In the genomic region with DNA sequence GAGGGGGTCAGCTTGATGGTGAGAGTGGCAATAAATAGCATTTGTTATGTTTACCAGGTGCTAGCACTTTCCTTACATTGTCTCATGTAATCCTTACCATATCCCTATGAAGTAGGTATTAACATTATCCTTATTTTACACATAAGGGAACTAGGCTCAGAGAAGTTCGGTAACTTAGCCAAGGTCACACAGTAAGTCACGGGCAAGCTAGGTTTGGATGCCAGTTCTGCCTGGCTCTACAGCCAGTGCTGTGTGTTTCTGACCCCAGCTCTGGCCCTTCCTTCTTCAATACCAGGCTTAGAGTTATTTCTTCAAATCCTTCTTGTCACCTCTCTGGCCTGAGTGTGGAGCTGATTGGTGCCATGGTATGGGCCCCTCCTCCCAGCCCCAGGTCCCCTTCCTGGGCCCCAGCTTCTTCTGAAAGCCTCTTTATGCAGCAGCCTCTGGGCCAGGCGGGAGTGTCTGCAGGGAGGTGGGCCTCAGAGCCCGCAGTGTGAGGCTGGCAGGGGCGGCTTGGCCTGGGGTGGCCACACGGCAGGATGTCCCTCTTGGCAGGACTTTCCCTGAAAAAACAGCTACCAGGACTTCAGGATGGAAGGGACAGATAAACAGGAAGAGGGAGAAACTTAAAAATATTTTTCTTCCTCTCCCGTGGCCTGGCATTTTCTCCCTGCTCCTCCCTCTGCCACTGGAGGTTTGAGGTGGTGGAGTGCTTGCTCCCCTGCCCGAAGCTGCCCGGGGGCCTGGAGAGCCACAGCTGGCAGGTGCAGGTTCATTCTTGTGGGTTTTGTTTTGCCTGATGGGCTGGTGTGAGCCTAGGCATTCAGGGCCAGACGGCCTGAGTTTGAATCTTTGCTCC, we compare ENCODE assay signal across 19 cellular contexts. TPM values are rescaled to one million over a fixed set of nuclear protein-coding genes. Genes with fewer than 3 reads are reported as not detected.
DNase-seq lines count a peak whose midpoint lies in the region; TF ChIP-seq lines count a peak whose summit lies in the region.
"Had no signal": no experiment of that assay in that cellular context is flagged by ENCODE, and none has a peak within 500 bp of the region (broad histone marks: within the 10 kb centered on the region; RNA-seq: fewer than 3 reads in every experiment).

No MANE protein-coding gene starts in this region.

- no peaks in the 10 kb centered on the region for H3K27me3 Mint-ChIP-seq in brain
- peaks cover 10% of the 10 kb centered on the region for H3K27me3 Mint-ChIP-seq in activated CD4-positive, alpha-beta memory T cell treated with anti-CD3 and anti-CD28 coated beads, Interleukin-2, amount 10 ng/mL, durations not matched to agents 7 days and 5 days

- WGBS in HUES64, result 75% methylated on average over 9 of the region's 10 CpGs
- 36 to 52% (median 46%) methylated on average over 10 of the region's 10 CpGs for WGBS in spleen, 5 donors

- H3K4me3 ChIP-seq in HUES64 (ENCODE audit: low read length) (no peak overlapping the region), spleen (no peak overlapping the region)
- H3K4me3 ChIP-seq: ovary had no signal

- H3K27ac ChIP-seq in HUES64 (ENCODE audit: low read depth, low read length) (0 out of 2 replicates have a peak overlapping the region, but pooled peaks have one; percentile 27), spleen (peak overlapping the region; percentile 45 to 80 (median 71))
- H3K27ac ChIP-seq: ovary had no signal

- peak overlapping the region in 4 of 5 experiments; percentile 62 to 97 (median 78) for H3K27ac Mint-ChIP-seq in brain
- no peak overlapping the region for H3K27ac Mint-ChIP-seq in activated CD4-positive, alpha-beta memory T cell treated with anti-CD3 and anti-CD28 coated beads, Interleukin-2, amount 10 ng/mL, durations not matched to agents 7 days and 5 days
- H3K27ac Mint-ChIP-seq: stimulated activated naive CD8-positive, alpha-beta T cell treated with anti-CD3 and anti-CD28 coated beads, Interleukin-15, Interleukin-2, amounts not matched to agents 100 ng/mL and 50 ng/mL, for 24 hours had no signal

- no peaks in the 10 kb centered on the region for H3K36me3 Mint-ChIP-seq in brain
- H3K36me3 Mint-ChIP-seq in activated CD4-positive, alpha-beta memory T cell treated with anti-CD3 and anti-CD28 coated beads, Interleukin-2, amount 10 ng/mL, durations not matched to agents 7 days and 5 days (ENCODE audit: low read depth), result no peaks in the 10 kb centered on the region

- no peaks in the 10 kb centered on the region for H3K36me3 ChIP-seq in HUES64 (ENCODE audit: insufficient read depth, low read length)
- no peaks in the 10 kb centered on the region for H3K36me3 ChIP-seq in spleen
- H3K36me3 ChIP-seq: ovary had no signal

- H3K9me3 ChIP-seq in HUES64 (ENCODE audit: insufficient read depth, low read depth, low read length) (no peaks in the 10 kb centered on the region), spleen (no peaks in the 10 kb centered on the region)
- H3K9me3 ChIP-seq: ovary had no signal

- CTCF ChIA-PET in activated CD4-positive, alpha-beta memory T cell treated with anti-CD3 and anti-CD28 coated beads, Interleukin-2, amount 10 ng/mL, durations not matched to agents 7 days and 5 days (lab: Charles Lee), result interaction anchor here (0.9 to 2.5 kb wide), 2 partner anchors 38 kb away, joined by 3 to 7 read pairs; no protein-coding TSS in a partner anchor

- no peak for TF ChIP-seq POLR2A in spleen (IDR thresholded peaks at IDR 0.05)

- H3K9me3 Mint-ChIP-seq in brain, result peaks cover 0 to 2% (median 0%) of the 10 kb centered on the region in 5 experiments
- no peaks in the 10 kb centered on the region for H3K9me3 Mint-ChIP-seq in activated CD4-positive, alpha-beta memory T cell treated with anti-CD3 and anti-CD28 coated beads, Interleukin-2, amount 10 ng/mL, durations not matched to agents 7 days and 5 days
- H3K9me3 Mint-ChIP-seq: stimulated activated naive CD8-positive, alpha-beta T cell treated with anti-CD3 and anti-CD28 coated beads, Interleukin-15, Interleukin-2, amounts not matched to agents 100 ng/mL and 50 ng/mL, for 24 hours had no signal

- intact Hi-C loops in spleen (cut with DNase I; ENCODE audit: low total_unique reads), result no loop called here

- in situ Hi-C loops in ACHN (cut with HindIII; ENCODE audit: low pct_ligation_motif_present, low pct_unique_long_range_greater_than_20kb, low sequenced_read_pairs), result no loop called here

- POLR2A ChIA-PET in activated CD4-positive, alpha-beta memory T cell treated with anti-CD3 and anti-CD28 coated beads, Interleukin-2, amount 10 ng/mL, durations not matched to agents 7 days and 5 days (lab: Charles Lee), result no interaction called here

- no peak overlapping the region for H3K4me3 Mint-ChIP-seq in brain
- no peak overlapping the region for H3K4me3 Mint-ChIP-seq in activated CD4-positive, alpha-beta memory T cell treated with anti-CD3 and anti-CD28 coated beads, Interleukin-2, amount 10 ng/mL, durations not matched to agents 7 days and 5 days
- H3K4me3 Mint-ChIP-seq: stimulated activated naive CD8-positive, alpha-beta T cell treated with anti-CD3 and anti-CD28 coated beads, Interleukin-15, Interleukin-2, amounts not matched to agents 100 ng/mL and 50 ng/mL, for 24 hours; T-helper 17 cell had no signal

- no peaks in the 10 kb centered on the region for H3K27me3 ChIP-seq in HUES64 (ENCODE audit: insufficient read depth, low read length)
- no peaks in the 10 kb centered on the region for H3K27me3 ChIP-seq in spleen (replicated peaks in 1 of 7)
- H3K27me3 ChIP-seq: ovary had no signal

- TF ChIP-seq CTCF in brain (conservative IDR thresholded peaks at IDR 0.05) (no peak), spleen (IDR thresholded peaks at IDR 0.05 in 8 of 11, conservative IDR thresholded peaks at IDR 0.05 in 3 of 11) (no peak)

- H3K4me1 Mint-ChIP-seq in brain, result peaks cover 42% of the 10 kb centered on the region
- peaks cover 15% of the 10 kb centered on the region for H3K4me1 Mint-ChIP-seq in activated CD4-positive, alpha-beta memory T cell treated with anti-CD3 and anti-CD28 coated beads, Interleukin-2, amount 10 ng/mL, durations not matched to agents 7 days and 5 days

- H3K4me1 ChIP-seq in HUES64 (ENCODE audit: insufficient read depth, low read length) (peaks cover 7% of the 10 kb centered on the region; the same call in 1 of the 2 replicates), spleen (peaks cover 36 to 90% (median 68%) of the 10 kb centered on the region in 6 donors)

- DNase-seq in islet precursor cell (peak; percentile 58), spleen (no peak), SHP77 (lab: John Stamatoyannopoulos, UW) (no peak), ACHN (no peak), NCI-H187 treated with DMSO at 0.1 percent for 48 hours (lab: John Stamatoyannopoulos, UW) (no peak)
- no peak for DNase-seq in activated CD4-positive, alpha-beta memory T cell treated with anti-CD3 and anti-CD28 coated beads, Interleukin-2, amount 10 ng/mL, durations not matched to agents 7 days and 5 days
- DNase-seq: activated CD4-positive, alpha-beta T cell treated with anti-CD3 and anti-CD28 coated beads, Interleukin-2, amount 50 U/mL, for 4 hours; activated gamma-delta T cell treated with Interleukin-2 at 50 U/mL for 16 hours; GF-D8; kidney glomerular epithelial cell; NCI-H345; ovary; stimulated activated CD4-positive, alpha-beta T cell treated with anti-CD3 and anti-CD28 coated beads, Interleukin-1b, Interleukin-23, amount 100 ng/mL, for 48 hours; T-helper 17 cell had no signal

- no peak overlapping the region for H3K9ac ChIP-seq in HUES64 (ENCODE audit: low read depth, low read length)

RNA-seq across cellular contexts. Expression of gene PALD1, which starts 20.6 kb away (rescaled TPM):
- 15.2 TPM for polyA plus RNA-seq in HUES64 (2013, experiment 1 of 2)
- 16.1 TPM for polyA plus RNA-seq in HUES64 (2013, experiment 2 of 2)
- 6.4 TPM for polyA plus RNA-seq in brain (ENCODE audit: insufficient read depth, low read depth, low replicate concordance)
- total RNA-seq in spleen, result 10 to 100 TPM in 6 of 7 donors, 1 to 10 TPM in 1; 8.5 to 27.8 (median 20.5) TPM
- 10 to 100 TPM in 2 of 3 donors, 1 to 10 TPM in 1; 7.7 to 19.7 (median 16.8) TPM for polyA plus RNA-seq in spleen
- total RNA-seq in activated CD4-positive, alpha-beta memory T cell treated with anti-CD3 and anti-CD28 coated beads, Interleukin-2, amount 10 ng/mL, durations not matched to agents 7 days and 5 days, result under 1 TPM; 0.08 to 0.15 TPM
- total RNA-seq: fibroblast of villous mesenchyme had no signal

RNA-seq across cellular contexts. Expression of gene NODAL, which starts 57.7 kb away (rescaled TPM):
- 34.6 TPM for polyA plus RNA-seq in HUES64 (2013, experiment 1 of 2)
- polyA plus RNA-seq in HUES64 (2013, experiment 2 of 2), result 31.5 TPM
- polyA plus RNA-seq in brain (ENCODE audit: insufficient read depth, low read depth, low replicate concordance), result 1.3 TPM
- not detected for total RNA-seq in spleen
- polyA plus RNA-seq in spleen, result not detected
- total RNA-seq in activated CD4-positive, alpha-beta memory T cell treated with anti-CD3 and anti-CD28 coated beads, Interleukin-2, amount 10 ng/mL, durations not matched to agents 7 days and 5 days, result under 1 TPM in 1 of 2 experiments, not detected in 1; 0.25 TPM
- total RNA-seq: fibroblast of villous mesenchyme, MCF 10A, ovary, T-helper 17 cell had no signal

Comparison
In these comparisons a context has a peak if more than half of its experiments do, and no peak if none do; other contexts are left out.
1. RNA of gene PALD1, which starts 20.6 kb away (total RNA-seq): 8.5 to 27.8 TPM in spleen; 0.08 to 0.15 TPM in activated CD4-positive, alpha-beta memory T cell treated with anti-CD3 and anti-CD28 coated beads, Interleukin-2, amount 10 ng/mL, durations not matched to agents 7 days and 5 days; every median in the first group is over 4 times any median in the second.